8 cellular contexts compared by ENCODE assay signal in genomic region chr1:120558303-120559060, GRCh38.
DNase-seq lines count a peak whose midpoint lies in the region; ATAC-seq and TF ChIP-seq lines count a peak whose summit lies in the region.
"Not testable (repeated sequence)": the region's sequence is repeated elsewhere in the genome, so short reads cannot be mapped to it uniquely, and the experiment has no call there.

No MANE protein-coding gene starts in this region.

- peak overlapping the region; percentile 57 for H3K9ac ChIP-seq in OCI-LY3 (ENCODE audit: low read length)
- H3K9ac ChIP-seq in mesendoderm (ENCODE audit: low read length): peak overlapping the region; percentile 57

- TF ChIP-seq CTCF in OCI-LY3 (IDR thresholded peaks at IDR 0.05; ENCODE audit: low read depth, low read length); epithelial cell of esophagus (IDR thresholded peaks at IDR 0.05; ENCODE audit: insufficient read depth, low read depth, low read length, missing control alignments): not testable (repeated sequence)

- H3K9me3 ChIP-seq in CD8-positive, alpha-beta memory T cell (ENCODE audit: low read length); OCI-LY3 (ENCODE audit: insufficient read depth, low read length): not testable (repeated sequence)

- H4K5ac ChIP-seq in mesendoderm (ENCODE audit: low read length): not testable (repeated sequence)

- H2BK5ac ChIP-seq in mesendoderm (ENCODE audit: low read length): not testable (repeated sequence)

- H2BK120ac ChIP-seq in mesendoderm (ENCODE audit: low read depth, low read length): not testable (repeated sequence)

- H3K27me3 Mint-ChIP-seq in CD8-positive, alpha-beta memory T cell: not testable (repeated sequence)

- H3K4me2 ChIP-seq in OCI-LY3 (ENCODE audit: low read length): peak overlapping the region; percentile 50
- not testable (repeated sequence) for H3K4me2 ChIP-seq in mesendoderm (ENCODE audit: low read length)

- not testable (repeated sequence) for H3K18ac ChIP-seq in mesendoderm (ENCODE audit: low read length)

- not testable (repeated sequence) for H2AK5ac ChIP-seq in mesendoderm (ENCODE audit: low read length)

- H3K56ac ChIP-seq in mesendoderm (ENCODE audit: low read length): peak overlapping the region; percentile 76

- not testable (repeated sequence) for H3K79me1 ChIP-seq in mesendoderm (ENCODE audit: low read length)

- POLR2A ChIA-PET in CD8-positive, alpha-beta memory T cell (lab: Charles Lee): not testable (repeated sequence)

- H3K4ac ChIP-seq in mesendoderm (ENCODE audit: low read depth, low read length): not testable (repeated sequence)

- CTCF ChIA-PET in CD8-positive, alpha-beta memory T cell (lab: Charles Lee): not testable (repeated sequence)

- H3K23ac ChIP-seq in mesendoderm (ENCODE audit: low read length): not testable (repeated sequence)

- not testable (repeated sequence) for H3K4me3 ChIP-seq in CD8-positive, alpha-beta memory T cell (ENCODE audit: low read length); mesendoderm (ENCODE audit: low read length)
- H3K4me3 ChIP-seq in OCI-LY3 (ENCODE audit: low read length): peak overlapping the region; percentile 77
- peak overlapping the region; percentile 46 for H3K4me3 ChIP-seq in epithelial cell of esophagus (ENCODE audit: low read length)

- not testable (repeated sequence) for H3K27me3 ChIP-seq in CD8-positive, alpha-beta memory T cell (ENCODE audit: insufficient read depth, low read length, poor library complexity, severe bottlenecking); OCI-LY3 (ENCODE audit: low read depth, low read length); mesendoderm (ENCODE audit: insufficient read depth, low read length, poor library complexity)

- H3K36me3 Mint-ChIP-seq in CD8-positive, alpha-beta memory T cell: not testable (repeated sequence)

- H3K27ac Mint-ChIP-seq in CD8-positive, alpha-beta memory T cell: peak overlapping the region in 2 of 8 donors; percentile 70 to 75

- H3K4me3 Mint-ChIP-seq in CD8-positive, alpha-beta memory T cell: peak overlapping the region; percentile 70 to 91 (median 78)

- H2BK15ac ChIP-seq in mesendoderm (replicated peaks; ENCODE audit: low read depth): not testable (repeated sequence)

- H3K9me3 Mint-ChIP-seq in CD8-positive, alpha-beta memory T cell: not testable (repeated sequence)

- H3K27ac ChIP-seq in CD8-positive, alpha-beta memory T cell (ENCODE audit: low read depth, low read length); OCI-LY3 (ENCODE audit: low read length): not testable (repeated sequence)
- peak overlapping the region; percentile 62 for H3K27ac ChIP-seq in mesendoderm (ENCODE audit: low read depth, low read length)

- peak; percentile 34 to 72 (median 69) for DNase-seq in CD8-positive, alpha-beta memory T cell
- peak; percentile 70 for DNase-seq in HK-2 (ENCODE audit: unreplicated experiment)
- DNase-seq in activated T-cell treated with anti-CD3 and anti-CD28 coated beads, Interleukin-2, amount 50 U/mL, for 1 hour: peak; percentile 76
- peak; percentile 86 for DNase-seq in epithelial cell of esophagus (ENCODE audit: low read depth)
- peak; percentile 91 for DNase-seq in mesendoderm
- peak in 2 of 3 experiments; percentile 23 to 49 for DNase-seq in stimulated activated CD4-positive, alpha-beta T cell treated with anti-CD3 and anti-CD28 coated beads, TNF-alpha, amount 100 ng/mL, for 24 hours (ENCODE audit: low read depth in 3 of 3)

- H3K79me2 ChIP-seq in OCI-LY3 (ENCODE audit: low read length); mesendoderm (ENCODE audit: control insufficient read depth, insufficient read depth, low read length): not testable (repeated sequence)

- H3K36me3 ChIP-seq in CD8-positive, alpha-beta memory T cell (ENCODE audit: insufficient read depth, low read length); OCI-LY3 (replicated peaks; ENCODE audit: low read depth, low read length); mesendoderm (ENCODE audit: control insufficient read depth, insufficient read depth, low read length): not testable (repeated sequence)

- H3K4me1 ChIP-seq in CD8-positive, alpha-beta memory T cell (ENCODE audit: insufficient read depth, low read length); OCI-LY3 (ENCODE audit: low read length); mesendoderm (ENCODE audit: control insufficient read depth, low read depth, low read length): not testable (repeated sequence)

- WGBS in mesendoderm (ENCODE audit: extremely low coverage, insufficient coverage, low lambda C conversion rate): no CpG with 5 or more reads among the region's 72 CpGs

- H3K4me1 Mint-ChIP-seq in CD8-positive, alpha-beta memory T cell: peaks cover 7 to 14% (median 11%) of the 10 kb centered on the region in 3 donors

- H4K20me1 ChIP-seq in OCI-LY3 (ENCODE audit: insufficient read depth, low read length): not testable (repeated sequence)

- not testable (repeated sequence) for H4K8ac ChIP-seq in mesendoderm (ENCODE audit: low read depth, low read length)

- H2AFZ ChIP-seq in OCI-LY3 (ENCODE audit: low read depth, low read length): not testable (repeated sequence)

- ATAC-seq in GM21528 (IDR thresholded peaks at IDR 0.05; ENCODE audit: low FRiP score, unreplicated experiment): peak; percentile 92

Comparison
In these comparisons a context has a peak if more than half of its experiments do, and no peak if none do; other contexts are left out.
1. DNase-seq: peak in every context shown above with its lines; median percentile 91 in mesendoderm; 86 in epithelial cell of esophagus; 76 in activated T-cell treated with anti-CD3 and anti-CD28 coated beads, Interleukin-2, amount 50 U/mL, for 1 hour; 70 in HK-2; 69 in CD8-positive, alpha-beta memory T cell; 36 in stimulated activated CD4-positive, alpha-beta T cell treated with anti-CD3 and anti-CD28 coated beads, TNF-alpha, amount 100 ng/mL, for 24 hours.